14 cellular contexts compared by ENCODE assay signal in genomic region chr17:74782571-74782970, GRCh38.
"Had no signal": no experiment of that assay in that cellular context is flagged by ENCODE, and none has a peak within 500 bp of the region (broad histone marks: within the 10 kb centered on the region; RNA-seq: fewer than 3 reads in every experiment).

No MANE protein-coding gene starts in this region.

- ATAC-seq: natural killer cell treated with Interleukin-12 subunit alpha and Interleukin-12 subunit beta and Interleukin-15 and Interleukin-18, amount 100 ng/mL, for 72 hours; stimulated activated memory B cell treated with anti-CD40 and anti-IgM and Interleukin-4, amounts not matched to agents 10 μg/mL and 1 μg/mL and 100 μg/mL, for 72 hours had no signal

- H3K4me3 ChIP-seq: esophagus muscularis mucosa, left ventricle myocardium inferior, SK-N-MC had no signal

- H3K27me3 ChIP-seq: esophagus muscularis mucosa had no signal

- H3K36me3 Mint-ChIP-seq: natural killer cell treated with Interleukin-12 subunit alpha and Interleukin-12 subunit beta and Interleukin-15 and Interleukin-18, amount 100 ng/mL, for 72 hours had no signal

- H3K27ac ChIP-seq: esophagus muscularis mucosa, left ventricle myocardium inferior, SK-N-MC had no signal

- H3K27me3 Mint-ChIP-seq: activated B cell treated with CpG ODN at 0.5 μM for 24 hours; activated CD4-positive, alpha-beta T cell treated with anti-CD3 and anti-CD28 coated beads, Interleukin-2, amount 10 ng/mL, durations not matched to agents 24 days and 14 days; memory B cell; natural killer cell treated with Interleukin-12 subunit alpha and Interleukin-12 subunit beta and Interleukin-15 and Interleukin-18, amount 100 ng/mL, for 72 hours; stimulated activated memory B cell treated with anti-CD40 and anti-IgM and Interleukin-4, amounts not matched to agents 10 μg/mL and 1 μg/mL and 100 μg/mL, for 72 hours; type B pancreatic cell had no signal

- H3K4me3 Mint-ChIP-seq: activated B cell treated with CpG ODN at 0.5 μM for 24 hours; activated CD4-positive, alpha-beta T cell treated with anti-CD3 and anti-CD28 coated beads, Interleukin-2, amount 10 ng/mL, durations not matched to agents 24 days and 14 days; memory B cell; natural killer cell treated with Interleukin-12 subunit alpha and Interleukin-12 subunit beta and Interleukin-15 and Interleukin-18, amount 100 ng/mL, for 72 hours; stimulated activated memory B cell treated with anti-CD40 and anti-IgM and Interleukin-4, amounts not matched to agents 10 μg/mL and 1 μg/mL and 100 μg/mL, for 72 hours; type B pancreatic cell had no signal

- DNase-seq: activated B cell treated with CpG ODN at 0.5 μM for 24 hours; activated CD4-positive, alpha-beta T cell treated with anti-CD3 and anti-CD28 coated beads, Interleukin-2, amount 10 ng/mL, durations not matched to agents 24 days and 14 days; activated gamma-delta T cell; activated T-cell treated with anti-CD3 and anti-CD28 coated beads for 4 hours; kidney; left ventricle myocardium inferior; posterior cingulate gyrus had no signal

- H3K27ac Mint-ChIP-seq: activated B cell treated with CpG ODN at 0.5 μM for 24 hours; activated CD4-positive, alpha-beta T cell treated with anti-CD3 and anti-CD28 coated beads, Interleukin-2, amount 10 ng/mL, durations not matched to agents 24 days and 14 days; memory B cell; stimulated activated memory B cell treated with anti-CD40 and anti-IgM and Interleukin-4, amounts not matched to agents 10 μg/mL and 1 μg/mL and 100 μg/mL, for 72 hours; type B pancreatic cell had no signal

- FAIRE-seq: kidney, TTC549 had no signal

- H3K9me3 Mint-ChIP-seq: activated B cell treated with CpG ODN at 0.5 μM for 24 hours; activated CD4-positive, alpha-beta T cell treated with anti-CD3 and anti-CD28 coated beads, Interleukin-2, amount 10 ng/mL, durations not matched to agents 24 days and 14 days; memory B cell; natural killer cell treated with Interleukin-12 subunit alpha and Interleukin-12 subunit beta and Interleukin-15 and Interleukin-18, amount 100 ng/mL, for 72 hours; stimulated activated memory B cell treated with anti-CD40 and anti-IgM and Interleukin-4, amounts not matched to agents 10 μg/mL and 1 μg/mL and 100 μg/mL, for 72 hours; type B pancreatic cell had no signal
